ENCODE assay signal across 18 cellular contexts in genomic region chr5:157335534-157336422, GRCh38.
DNase-seq lines count a peak whose midpoint lies in the region; ATAC-seq and TF ChIP-seq lines count a peak whose summit lies in the region.
"Had no signal": no experiment of that assay in that cellular context is flagged by ENCODE, and none has a peak within 500 bp of the region (broad histone marks: within the 10 kb centered on the region; RNA-seq: fewer than 3 reads in every experiment).

No MANE protein-coding gene starts in this region.

- no peak overlapping the region for H2BK5ac ChIP-seq in neuronal stem cell (ENCODE audit: low read length)

- peak overlapping the region; percentile 45 for H3K27ac Mint-ChIP-seq in chondrocyte (ENCODE audit: unreplicated experiment)
- H3K27ac Mint-ChIP-seq: B cell had no signal

- no peak overlapping the region for H3K14ac ChIP-seq in neuronal stem cell (ENCODE audit: low read length)

- no peaks in the 10 kb centered on the region for H3K9me3 ChIP-seq in neuronal stem cell (replicated peaks in 1 of 2; ENCODE audit: control insufficient read depth in 2 of 2, insufficient read depth in 1 of 2, low read depth in 1 of 2, low read length in 2 of 2)
- H3K9me3 ChIP-seq: thoracic aorta had no signal

- no peaks in the 10 kb centered on the region for H3K27me3 Mint-ChIP-seq in chondrocyte (ENCODE audit: low read depth)
- H3K27me3 Mint-ChIP-seq: B cell; natural killer cell treated with Interleukin-12 subunit alpha and Interleukin-12 subunit beta and Interleukin-15 and Interleukin-18, amount 100 ng/mL, for 72 hours had no signal

- H2BK15ac ChIP-seq in neuronal stem cell (ENCODE audit: low read length): no peak overlapping the region

- H2AK5ac ChIP-seq in neuronal stem cell (ENCODE audit: low read depth, low read length): no peak overlapping the region

- DNase-seq in AG08395 (ENCODE audit: low spot score): peak; percentile 63
- DNase-seq in HFF-Myc (ENCODE audit: extremely low read depth, low read depth): peak; percentile 47
- DNase-seq in chondrocyte (ENCODE audit: low spot score): no peak
- no peak for DNase-seq in neuronal stem cell (ENCODE audit: low spot score)
- no peak for DNase-seq in NCI-H2029 (lab: John Stamatoyannopoulos, UW)
- DNase-seq in DMS53 (lab: John Stamatoyannopoulos, UW): no peak
- no peak for DNase-seq in stimulated activated CD4-positive, alpha-beta T cell treated with anti-CD3 and anti-CD28 coated beads, Interleukin-4, amount 100 ng/mL, for 4 hours
- DNase-seq: activated CD8-positive, alpha-beta memory T cell treated with anti-CD3 and anti-CD28 coated beads for 24 hours; activated naive CD4-positive, alpha-beta T cell treated with Interleukin-2 at 50 U/mL for 16 hours; caudate nucleus; DMS 273 treated with DMSO at 0.1 percent for 48 hours; heart right ventricle; NK-92 treated with Interleukin-12 subunit alpha and Interleukin-12 subunit beta, amount 100 ng/mL, for 24 hours; small intestine had no signal

- H3K4me1 ChIP-seq in neuronal stem cell (ENCODE audit: control insufficient read depth in 2 of 2, insufficient read depth in 1 of 2, low read depth in 1 of 2, low read length in 2 of 2): no peaks in the 10 kb centered on the region

- H3K4me1 Mint-ChIP-seq in chondrocyte (ENCODE audit: low read depth): peaks cover 20% of the 10 kb centered on the region
- H3K4me1 Mint-ChIP-seq: B cell had no signal

- TF ChIP-seq CTCF in HFF-Myc (IDR thresholded peaks at IDR 0.05; ENCODE audit: low read depth, low read length, missing control alignments) (no peak), chondrocyte (IDR thresholded peaks at IDR 0.05) (peak; percentile 15)

- H3K18ac ChIP-seq in neuronal stem cell (ENCODE audit: low read length): no peak overlapping the region

- H2BK12ac ChIP-seq in neuronal stem cell (ENCODE audit: low read length): no peak overlapping the region

- no peak overlapping the region for H2BK120ac ChIP-seq in neuronal stem cell (ENCODE audit: low read depth, low read length)

- H3K36me3 Mint-ChIP-seq in chondrocyte (ENCODE audit: low read depth): peaks cover 7% of the 10 kb centered on the region

- no peaks in the 10 kb centered on the region for H3K79me1 ChIP-seq in neuronal stem cell (ENCODE audit: low read depth, low read length)

- H4K91ac ChIP-seq in neuronal stem cell (ENCODE audit: low read depth, low read length, poor library complexity): no peak overlapping the region

- H3K9me3 Mint-ChIP-seq in chondrocyte (ENCODE audit: low read depth): peaks cover 5% of the 10 kb centered on the region
- H3K9me3 Mint-ChIP-seq: natural killer cell treated with Interleukin-12 subunit alpha and Interleukin-12 subunit beta and Interleukin-15 and Interleukin-18, amount 100 ng/mL, for 72 hours had no signal

- H3K4ac ChIP-seq in neuronal stem cell (ENCODE audit: low read length): no peak overlapping the region

- H3K4me3 ChIP-seq in HFF-Myc (replicated peaks; ENCODE audit: low read depth, low read length): no peak overlapping the region
- no peak overlapping the region for H3K4me3 ChIP-seq in neuronal stem cell (ENCODE audit: low read length in 2 of 2)
- H3K4me3 ChIP-seq: heart right ventricle, thoracic aorta had no signal

- H4K8ac ChIP-seq in neuronal stem cell (ENCODE audit: low read depth, low read length): no peak overlapping the region

- WGBS in neuronal stem cell (ENCODE audit: extremely low coverage in 2 of 2, insufficient read length in 2 of 2, insufficient replicate concordance in 1 of 2), 2 donors: no CpG with 5 or more reads among the region's 8 CpGs

- H3K27ac ChIP-seq in neuronal stem cell (replicated peaks; ENCODE audit: low read length): no peak overlapping the region

- H3K4me3 Mint-ChIP-seq in chondrocyte (ENCODE audit: unreplicated experiment): no peak overlapping the region
- H3K4me3 Mint-ChIP-seq: B cell; natural killer cell treated with Interleukin-12 subunit alpha and Interleukin-12 subunit beta and Interleukin-15 and Interleukin-18, amount 100 ng/mL, for 72 hours had no signal

- peaks cover 14 to 99% of the 10 kb centered on the region in 2 donors for H3K36me3 ChIP-seq in neuronal stem cell (replicated peaks in 1 of 2; ENCODE audit: control insufficient read depth in 2 of 2, insufficient read depth in 2 of 2, low read length in 2 of 2)

- no peak overlapping the region for H2AFZ ChIP-seq in neuronal stem cell (ENCODE audit: low read length)

- H3K4me2 ChIP-seq in neuronal stem cell (ENCODE audit: insufficient read depth, low read length, poor library complexity, severe bottlenecking): no peak overlapping the region

- H3K9ac ChIP-seq in neuronal stem cell (ENCODE audit: low read depth, low read length, poor library complexity): peak overlapping the region; percentile 36

- ATAC-seq in HG03280 (IDR thresholded peaks at IDR 0.05; ENCODE audit: unreplicated experiment): no peak
- ATAC-seq: natural killer cell treated with Interleukin-12 subunit alpha and Interleukin-12 subunit beta and Interleukin-15 and Interleukin-18, amount 100 ng/mL, for 72 hours had no signal

- no peaks in the 10 kb centered on the region for H3K27me3 ChIP-seq in neuronal stem cell (ENCODE audit: control insufficient read depth in 3 of 3, insufficient read depth in 3 of 3, low read depth in 1 of 3, low read length in 3 of 3)
- H3K27me3 ChIP-seq: heart right ventricle had no signal

- H3K23ac ChIP-seq in neuronal stem cell (ENCODE audit: low read depth, low read length, poor library complexity): no peak overlapping the region

Comparison
In these comparisons a context has a peak if more than half of its experiments do, and no peak if none do; other contexts are left out.
1. DNase-seq: peak in AG08395 (single experiment) and HFF-Myc (single experiment); none in chondrocyte (single experiment), neuronal stem cell (single experiment), NCI-H2029 (single experiment), DMS53 (single experiment) and stimulated activated CD4-positive, alpha-beta T cell treated with anti-CD3 and anti-CD28 coated beads, Interleukin-4, amount 100 ng/mL, for 4 hours (0 of 2).